15 cellular contexts compared by ENCODE assay signal in the genomic region with DNA sequence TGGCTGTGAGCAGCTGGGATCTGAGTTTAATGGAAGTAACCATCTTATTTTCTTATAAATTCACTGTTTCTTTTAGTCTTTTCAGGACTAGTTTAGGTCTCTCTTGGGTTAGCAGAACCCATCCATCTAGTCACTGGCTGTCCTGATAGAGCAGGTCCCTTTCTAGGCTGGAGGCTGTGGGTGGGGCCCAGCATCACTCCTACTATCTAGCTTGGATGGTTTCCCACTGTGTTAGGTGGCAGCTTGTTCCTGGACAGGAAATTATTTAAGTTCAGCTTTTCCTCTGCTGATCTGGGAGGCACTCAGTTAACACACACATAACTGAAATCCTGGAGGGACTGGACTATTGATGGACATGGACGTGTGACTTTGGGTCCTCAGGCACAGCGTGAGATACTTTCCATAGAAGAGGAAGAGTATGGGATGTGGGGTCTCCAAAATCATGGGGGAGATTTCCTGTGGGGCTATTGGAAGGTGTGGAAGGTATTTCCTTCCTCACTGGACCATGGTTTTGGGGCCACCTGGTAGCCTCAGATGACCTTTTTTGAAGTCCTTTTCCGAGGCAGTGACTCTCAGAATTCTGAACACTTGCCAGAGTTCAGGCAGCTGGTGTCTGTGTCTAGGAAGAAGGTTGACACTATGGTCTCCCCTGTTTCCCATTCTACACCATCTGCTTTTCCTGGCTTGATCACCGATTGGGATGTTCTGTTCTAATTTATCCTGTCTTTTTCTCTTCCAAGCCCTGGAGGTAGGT. TPM values are rescaled to one million over a fixed set of nuclear protein-coding genes. Genes with fewer than 3 reads are reported as not detected.
A peak's percentile ranks its signal among the peaks of the same experiment; 100 is the strongest.
DNase-seq lines count a peak whose midpoint lies in the region; ATAC-seq and TF ChIP-seq lines count a peak whose summit lies in the region.
"Had no signal": no experiment of that assay in that cellular context is flagged by ENCODE, and none has a peak within 500 bp of the region (broad histone marks: within the 10 kb centered on the region; RNA-seq: fewer than 3 reads in every experiment).

No MANE protein-coding gene starts in this region.

- H3K4me1 ChIP-seq in HEK293 (ENCODE audit: control insufficient read depth, insufficient read depth, low read length) (peaks cover 5% of the 10 kb centered on the region; the same call in 1 of the 2 replicates), left ventricle myocardium inferior (peaks cover 52% of the 10 kb centered on the region)

- H3K9me3 ChIP-seq in HEK293 (ENCODE audit: control insufficient read depth, insufficient read depth, low read depth, low read length) (no peaks in the 10 kb centered on the region), left ventricle myocardium inferior (replicated peaks) (no peaks in the 10 kb centered on the region), WERI-Rb-1 (ENCODE audit: severe bottlenecking) (no peaks in the 10 kb centered on the region)
- H3K9me3 ChIP-seq: sigmoid colon had no signal

- no peak for TF ChIP-seq CTCF in HEK293 (tag by site-specific recombination; IDR thresholded peaks at IDR 0.05)
- no peak for TF ChIP-seq CTCF in RWPE1 (conservative IDR thresholded peaks at IDR 0.05; ENCODE audit: low read depth)
- TF ChIP-seq CTCF in left ventricle myocardium inferior (IDR thresholded peaks at IDR 0.05; ENCODE audit: borderline replicate concordance), result no peak
- no peak for TF ChIP-seq CTCF in WERI-Rb-1 (IDR thresholded peaks at IDR 0.05; ENCODE audit: low read depth, low read length)

- H3K27me3 ChIP-seq in left ventricle myocardium inferior (ENCODE audit: low read depth) (no peaks in the 10 kb centered on the region), WERI-Rb-1 (ENCODE audit: insufficient read depth, low read depth, severe bottlenecking) (no peaks in the 10 kb centered on the region)
- H3K27me3 ChIP-seq: sigmoid colon had no signal

- intact Hi-C loops in left ventricle myocardium inferior (cut with micrococcal nuclease), result no loop called here

- ATAC-seq in GM19455 (IDR thresholded peaks at IDR 0.05; ENCODE audit: unreplicated experiment), result no peak

- POLR2A ChIA-PET in HEK293 (lab: Yijun Ruan, JAX), result interaction anchor here (1.2 kb wide), 1 partner anchor 11 kb away, joined by 3 read pairs; a partner anchor contains a TSS
- POLR2A ChIA-PET in RWPE1 (lab: Yijun Ruan, JAX; ENCODE audit: low non-redundant PET), result interaction anchor here (0.6 kb wide), 1 partner anchor 11 kb away, joined by 3 read pairs; a partner anchor contains a TSS

- CTCF ChIA-PET in HEK293 (lab: Yijun Ruan, JAX) (no interaction called here), RWPE1 (lab: Yijun Ruan, JAX) (interaction anchor here (0.6 kb wide), 1 partner anchor 60 kb away, joined by 3 read pairs; no protein-coding TSS in a partner anchor)

- H3K4me3 ChIP-seq in HEK293 (ENCODE audit: low read depth, low read length), result no peak overlapping the region
- no peak overlapping the region for H3K4me3 ChIP-seq in left ventricle myocardium inferior
- no peak overlapping the region for H3K4me3 ChIP-seq in WERI-Rb-1 (ENCODE audit: low read depth, low read length)
- H3K4me3 ChIP-seq: sigmoid colon had no signal

- DNase-seq in RWPE1 (ENCODE audit: low spot score) (no peak), left ventricle myocardium inferior (no peak), substantia nigra (lab: John Stamatoyannopoulos, UW) (peak in 2 of 49 donors; percentile 19 to 41), kidney glomerular epithelial cell (lab: John Stamatoyannopoulos, UW) (no peak), WERI-Rb-1 (no peak)
- DNase-seq: activated CD4-positive, alpha-beta T cell treated with anti-CD3 and anti-CD28 coated beads for 1 hour; activated CD8-positive, alpha-beta memory T cell treated with anti-CD3 and anti-CD28 coated beads, Interleukin-2, amount 50 U/mL, for 4 hours; activated naive CD4-positive, alpha-beta T cell; erythroblast; NCI-H187; NCI-H510A treated with DMSO at 0.1 percent for 48 hours; sigmoid colon; T-helper 9 cell had no signal

- H3K36me3 ChIP-seq in HEK293 (ENCODE audit: control insufficient read depth in 2 of 2, insufficient read depth in 1 of 2, low read length in 2 of 2) (no peaks in the 10 kb centered on the region; a peak in 1 of 3 replicates), left ventricle myocardium inferior (no peaks in the 10 kb centered on the region), WERI-Rb-1 (no peaks in the 10 kb centered on the region)
- H3K36me3 ChIP-seq: sigmoid colon had no signal

- H3K27ac ChIP-seq in HEK293 (ENCODE audit: extremely low read depth, low read depth, low read length), result no peak overlapping the region
- H3K27ac ChIP-seq in RWPE1, result peak overlapping the region; percentile 59
- H3K27ac ChIP-seq in left ventricle myocardium inferior (replicated peaks), result peak overlapping the region; percentile 65
- H3K27ac ChIP-seq in substantia nigra (ENCODE audit: low read depth, low read length, poor library complexity, severe bottlenecking), result peak overlapping the region; percentile 81
- no peak overlapping the region for H3K27ac ChIP-seq in WERI-Rb-1

TF ChIP-seq in HEK293, 187 proteins besides CTCF, POLR2A, EP300 and RAD21:
- TF ChIP-seq, protein P1, sequence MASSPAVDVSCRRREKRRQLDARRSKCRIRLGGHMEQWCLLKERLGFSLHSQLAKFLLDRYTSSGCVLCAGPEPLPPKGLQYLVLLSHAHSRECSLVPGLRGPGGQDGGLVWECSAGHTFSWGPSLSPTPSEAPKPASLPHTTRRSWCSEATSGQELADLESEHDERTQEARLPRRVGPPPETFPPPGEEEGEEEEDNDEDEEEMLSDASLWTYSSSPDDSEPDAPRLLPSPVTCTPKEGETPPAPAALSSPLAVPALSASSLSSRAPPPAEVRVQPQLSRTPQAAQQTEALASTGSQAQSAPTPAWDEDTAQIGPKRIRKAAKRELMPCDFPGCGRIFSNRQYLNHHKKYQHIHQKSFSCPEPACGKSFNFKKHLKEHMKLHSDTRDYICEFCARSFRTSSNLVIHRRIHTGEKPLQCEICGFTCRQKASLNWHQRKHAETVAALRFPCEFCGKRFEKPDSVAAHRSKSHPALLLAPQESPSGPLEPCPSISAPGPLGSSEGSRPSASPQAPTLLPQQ (tag by site-specific recombination; IDR thresholded peaks at IDR 0.05), result peak; percentile 22; the same call in 1 of the 2 replicates
- TF ChIP-seq FEZF1 (tag by site-specific recombination; IDR thresholded peaks at IDR 0.05) (no peak), ZFHX2 (tag by site-specific recombination; conservative IDR thresholded peaks at IDR 0.05) (0 out of 2 replicates have a peak, but pooled peaks have one; percentile 10)

RNA-seq across cellular contexts. Expression of a gene that starts 11.4 kb away (rescaled TPM):
- total RNA-seq in left ventricle myocardium inferior, result 16.5 TPM

Comparison
In these comparisons a context has a peak if more than half of its experiments do, and no peak if none do; other contexts are left out.
1. H3K27ac ChIP-seq: peak in RWPE1 (single experiment), left ventricle myocardium inferior (single experiment) and substantia nigra (single experiment); none in HEK293 (single experiment) and WERI-Rb-1 (single experiment).